10 cellular contexts compared by ENCODE assay signal in the genomic region with DNA sequence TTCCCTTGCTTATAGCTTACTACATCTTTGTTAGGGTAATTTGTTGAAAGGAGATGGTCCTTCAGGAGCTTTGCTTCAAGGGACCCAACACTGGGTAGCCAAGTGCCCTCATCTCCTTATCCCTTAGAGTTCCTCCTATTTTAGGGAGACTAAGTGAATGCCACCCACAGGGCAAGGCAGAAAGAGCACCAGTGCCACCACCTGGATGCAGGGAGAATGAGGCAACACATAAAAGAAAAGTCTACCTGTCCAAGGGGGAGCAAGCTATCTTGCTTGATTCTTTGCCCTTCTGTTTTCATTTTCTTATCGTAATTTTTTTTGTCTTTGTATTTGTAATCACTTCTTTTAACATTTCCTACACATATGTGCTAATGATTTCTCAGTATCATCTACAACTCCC.
DNase-seq lines count a peak whose midpoint lies in the region; ATAC-seq and TF ChIP-seq lines count a peak whose summit lies in the region.
"Had no signal": no experiment of that assay in that cellular context is flagged by ENCODE, and none has a peak within 500 bp of the region (broad histone marks: within the 10 kb centered on the region; RNA-seq: fewer than 3 reads in every experiment).

No MANE protein-coding gene starts in this region.

- DNase-seq in DMS 273 (lab: John Stamatoyannopoulos, UW; ENCODE audit: unreplicated experiment), result peak; percentile 19
- no peak for DNase-seq in DMS 273 treated with DMSO at 0.1 percent for 48 hours (lab: John Stamatoyannopoulos, UW)
- peak; percentile 23 for DNase-seq in NB4 (ENCODE audit: low read depth)
- DNase-seq in epithelial cell of proximal tubule (ENCODE audit: low read depth), result no peak
- no peak for DNase-seq in progenitor cell of endocrine pancreas (ENCODE audit: low spot score, unreplicated experiment)
- DNase-seq in T-helper 2 cell treated with Interferon-gamma antibody and Interleukin-4, amounts not matched to agents 5 μg/mL and 100 μg/mL, for 36 hours (ENCODE audit: low spot score), result no peak
- DNase-seq in stomach, result no peak
- DNase-seq: sigmoid colon had no signal

- intact Hi-C loops in stomach (cut with DNase I; ENCODE audit: low total_unique reads), result no loop called here

- peaks cover 8% of the 10 kb centered on the region for H3K27me3 Mint-ChIP-seq in progenitor cell of endocrine pancreas
- no peaks in the 10 kb centered on the region for H3K27me3 Mint-ChIP-seq in T-helper 2 cell treated with Interferon-gamma antibody and Interleukin-4, amounts not matched to agents 5 μg/mL and 100 μg/mL, for 36 hours (ENCODE audit: low read depth)
- H3K27me3 Mint-ChIP-seq: dendritic cell treated with granulocyte-macrophage colony-stimulating factor and Interleukin-4, amounts not matched to agents 40 ng/mL and 50 ng/mL, for 4 days had no signal

- H3K36me3 Mint-ChIP-seq in progenitor cell of endocrine pancreas (ENCODE audit: insufficient read depth), result no peaks in the 10 kb centered on the region
- H3K36me3 Mint-ChIP-seq in T-helper 2 cell treated with Interferon-gamma antibody and Interleukin-4, amounts not matched to agents 5 μg/mL and 100 μg/mL, for 36 hours (ENCODE audit: low read depth), result no peaks in the 10 kb centered on the region

- H3K9me3 Mint-ChIP-seq in progenitor cell of endocrine pancreas (ENCODE audit: low read depth), result no peaks in the 10 kb centered on the region
- peaks cover 6% of the 10 kb centered on the region for H3K9me3 Mint-ChIP-seq in T-helper 2 cell treated with Interferon-gamma antibody and Interleukin-4, amounts not matched to agents 5 μg/mL and 100 μg/mL, for 36 hours
- H3K9me3 Mint-ChIP-seq: dendritic cell treated with granulocyte-macrophage colony-stimulating factor and Interleukin-4, amounts not matched to agents 40 ng/mL and 50 ng/mL, for 4 days had no signal

- H3K27me3 ChIP-seq in stomach, result no peaks in the 10 kb centered on the region
- H3K27me3 ChIP-seq: sigmoid colon had no signal

- 39 to 61% (median 46%) methylated on average over 1 of the region's 1 CpG for WGBS in stomach, 5 donors

- ATAC-seq in GM21717 (IDR thresholded peaks at IDR 0.05; ENCODE audit: unreplicated experiment), result no peak

- no peaks in the 10 kb centered on the region for H3K4me1 ChIP-seq in stomach
- H3K4me1 ChIP-seq: sigmoid colon had no signal

- TF ChIP-seq POLR2A in NB4 (IDR thresholded peaks at IDR 0.05; ENCODE audit: extremely low read depth, insufficient read length) (no peak), stomach (IDR thresholded peaks at IDR 0.05) (no peak)

- no peak for TF ChIP-seq EP300 in stomach (IDR thresholded peaks at IDR 0.05)

- TF ChIP-seq CTCF in NB4 (IDR thresholded peaks at IDR 0.05; ENCODE audit: low read depth, low read length), result no peak
- peak; percentile 81 for TF ChIP-seq CTCF in epithelial cell of proximal tubule (conservative IDR thresholded peaks at IDR 0.05; ENCODE audit: low read depth, low read length)
- TF ChIP-seq CTCF in progenitor cell of endocrine pancreas (IDR thresholded peaks at IDR 0.05; ENCODE audit: unreplicated experiment), result peak; percentile 41
- no peak for TF ChIP-seq CTCF in stomach (IDR thresholded peaks at IDR 0.05)

- no peak overlapping the region for H3K27ac ChIP-seq in stomach
- H3K27ac ChIP-seq: sigmoid colon had no signal

- H3K4me3 Mint-ChIP-seq in progenitor cell of endocrine pancreas (ENCODE audit: low read depth), result no peak overlapping the region
- no peak overlapping the region for H3K4me3 Mint-ChIP-seq in T-helper 2 cell treated with Interferon-gamma antibody and Interleukin-4, amounts not matched to agents 5 μg/mL and 100 μg/mL, for 36 hours
- H3K4me3 Mint-ChIP-seq: dendritic cell treated with granulocyte-macrophage colony-stimulating factor and Interleukin-4, amounts not matched to agents 40 ng/mL and 50 ng/mL, for 4 days had no signal

- H3K9me3 ChIP-seq in stomach, result no peaks in the 10 kb centered on the region
- H3K9me3 ChIP-seq: sigmoid colon had no signal

- H3K27ac Mint-ChIP-seq in progenitor cell of endocrine pancreas, result no peak overlapping the region
- no peak overlapping the region for H3K27ac Mint-ChIP-seq in T-helper 2 cell treated with Interferon-gamma antibody and Interleukin-4, amounts not matched to agents 5 μg/mL and 100 μg/mL, for 36 hours
- H3K27ac Mint-ChIP-seq: dendritic cell treated with granulocyte-macrophage colony-stimulating factor and Interleukin-4, amounts not matched to agents 40 ng/mL and 50 ng/mL, for 4 days had no signal

- no peaks in the 10 kb centered on the region for H3K36me3 ChIP-seq in stomach
- H3K36me3 ChIP-seq: sigmoid colon had no signal

- H3K4me3 ChIP-seq in NB4 (ENCODE audit: low read depth, low read length) (no peak overlapping the region), epithelial cell of proximal tubule (ENCODE audit: low read depth, low read length) (no peak overlapping the region), stomach (no peak overlapping the region)
- H3K4me3 ChIP-seq: sigmoid colon had no signal

- peaks cover 4% of the 10 kb centered on the region for H3K4me1 Mint-ChIP-seq in progenitor cell of endocrine pancreas (ENCODE audit: low read depth)
- H3K4me1 Mint-ChIP-seq in T-helper 2 cell treated with Interferon-gamma antibody and Interleukin-4, amounts not matched to agents 5 μg/mL and 100 μg/mL, for 36 hours (ENCODE audit: low read depth), result no peaks in the 10 kb centered on the region

Comparison
In these comparisons a context has a peak if more than half of its experiments do, and no peak if none do; other contexts are left out.
1. DNase-seq: peak in DMS 273 (single experiment) and NB4 (single experiment); none in DMS 273 treated with DMSO at 0.1 percent for 48 hours (single experiment), epithelial cell of proximal tubule (single experiment), progenitor cell of endocrine pancreas (single experiment), T-helper 2 cell treated with Interferon-gamma antibody and Interleukin-4, amounts not matched to agents 5 μg/mL and 100 μg/mL, for 36 hours (single experiment) and stomach (single experiment).
2. CTCF ChIP-seq: peak in epithelial cell of proximal tubule (single experiment) and progenitor cell of endocrine pancreas (single experiment); none in NB4 (single experiment) and stomach (0 of 7).